Comparison of ENCODE assay signal across 10 cellular contexts in genomic region chr14:94392510-94392935, GRCh38. TPM values are rescaled to one million over a fixed set of nuclear protein-coding genes. Genes with fewer than 3 reads are reported as not detected.
DNase-seq lines count a peak whose midpoint lies in the region; ATAC-seq and TF ChIP-seq lines count a peak whose summit lies in the region.
"Had no signal": no experiment of that assay in that cellular context is flagged by ENCODE, and none has a peak within 500 bp of the region (broad histone marks: within the 10 kb centered on the region; RNA-seq: fewer than 3 reads in every experiment).

No MANE protein-coding gene starts in this region.

- CTCF ChIA-PET in activated CD8-positive, alpha-beta T cell treated with anti-CD3 and anti-CD28 coated beads for 36 hours (lab: Charles Lee), result interaction anchor here (0.8 kb wide), 1 partner anchor 212 kb away, joined by 3 read pairs; no protein-coding TSS in a partner anchor
- CTCF ChIA-PET in CD8-positive, alpha-beta memory T cell (lab: Charles Lee), result no interaction called here

- H3K9me2 ChIP-seq in GM23248 (ENCODE audit: insufficient read depth) (no peaks in the 10 kb centered on the region), hepatocyte (replicated peaks; ENCODE audit: insufficient read depth) (no peaks in the 10 kb centered on the region)

- H3K36me3 ChIP-seq in GM23248 (ENCODE audit: low read depth), result no peaks in the 10 kb centered on the region
- no peaks in the 10 kb centered on the region for H3K36me3 ChIP-seq in hepatocyte (replicated peaks; ENCODE audit: insufficient read depth, low read depth)
- no peaks in the 10 kb centered on the region for H3K36me3 ChIP-seq in BE2C
- H3K36me3 ChIP-seq in CD8-positive, alpha-beta memory T cell (ENCODE audit: insufficient read depth, low read length), result no peaks in the 10 kb centered on the region
- H3K36me3 ChIP-seq: SJSA1 had no signal

- H2AFZ ChIP-seq in GM23248, result no peak overlapping the region
- H2AFZ ChIP-seq in hepatocyte, result no peak overlapping the region

- in situ Hi-C loops in GM23248 (cut with MboI), result no loop called here

- peaks cover 39% of the 10 kb centered on the region for H3K4me1 Mint-ChIP-seq in activated CD8-positive, alpha-beta T cell treated with anti-CD3 and anti-CD28 coated beads for 36 hours (ENCODE audit: low read depth)
- peaks cover 0 to 24% (median 3%) of the 10 kb centered on the region in 3 donors for H3K4me1 Mint-ChIP-seq in CD8-positive, alpha-beta memory T cell
- H3K4me1 Mint-ChIP-seq: nephron had no signal

- no peaks in the 10 kb centered on the region for H4K20me1 ChIP-seq in GM23248 (ENCODE audit: insufficient read depth)
- H4K20me1 ChIP-seq in hepatocyte (ENCODE audit: insufficient read depth, poor library complexity, severe bottlenecking), result no peaks in the 10 kb centered on the region

- H3K79me2 ChIP-seq in GM23248 (ENCODE audit: insufficient read depth) (no peaks in the 10 kb centered on the region), hepatocyte (peaks cover 6% of the 10 kb centered on the region)

- 55 to 56% methylated on average over 5 of the region's 5 CpGs for WGBS in GM23248 (ENCODE audit: low coverage in 1 of 2, low lambda C conversion rate in 2 of 2, missing lambda C conversion rate in 2 of 2), 2 experiments
- 77% methylated on average over 5 of the region's 5 CpGs for WGBS in hepatocyte (ENCODE audit: low lambda C conversion rate, missing lambda C conversion rate)

- no peaks in the 10 kb centered on the region for H3K9me3 ChIP-seq in GM23248 (ENCODE audit: low read depth)
- no peaks in the 10 kb centered on the region for H3K9me3 ChIP-seq in hepatocyte (ENCODE audit: low read depth)
- H3K9me3 ChIP-seq in BE2C, result no peaks in the 10 kb centered on the region
- H3K9me3 ChIP-seq in CD8-positive, alpha-beta memory T cell (ENCODE audit: low read length), result no peaks in the 10 kb centered on the region
- H3K9me3 ChIP-seq: SJSA1 had no signal

- H3K36me3 Mint-ChIP-seq in activated CD8-positive, alpha-beta T cell treated with anti-CD3 and anti-CD28 coated beads for 36 hours (ENCODE audit: low read depth), result no peaks in the 10 kb centered on the region
- no peaks in the 10 kb centered on the region for H3K36me3 Mint-ChIP-seq in CD8-positive, alpha-beta memory T cell

- no peaks in the 10 kb centered on the region for H3K9me3 Mint-ChIP-seq in activated CD8-positive, alpha-beta T cell treated with anti-CD3 and anti-CD28 coated beads for 36 hours
- H3K9me3 Mint-ChIP-seq in CD8-positive, alpha-beta memory T cell, result no peaks in the 10 kb centered on the region
- H3K9me3 Mint-ChIP-seq: nephron had no signal

- H3K27me3 ChIP-seq in GM23248 (replicated peaks; ENCODE audit: insufficient read depth) (no peaks in the 10 kb centered on the region), hepatocyte (no peaks in the 10 kb centered on the region), BE2C (peaks cover 16% of the 10 kb centered on the region)
- no peaks in the 10 kb centered on the region for H3K27me3 ChIP-seq in CD8-positive, alpha-beta memory T cell (ENCODE audit: insufficient read depth, low read length, poor library complexity, severe bottlenecking)
- H3K27me3 ChIP-seq: SJSA1 had no signal

- no peak overlapping the region for H3K4me3 Mint-ChIP-seq in activated CD8-positive, alpha-beta T cell treated with anti-CD3 and anti-CD28 coated beads for 36 hours
- H3K4me3 Mint-ChIP-seq in CD8-positive, alpha-beta memory T cell, result no peak overlapping the region
- H3K4me3 Mint-ChIP-seq: nephron had no signal

- POLR2A ChIA-PET in activated CD8-positive, alpha-beta T cell treated with anti-CD3 and anti-CD28 coated beads for 36 hours (lab: Charles Lee), result no interaction called here
- POLR2A ChIA-PET in CD8-positive, alpha-beta memory T cell (lab: Charles Lee), result no interaction called here

- H3K4me3 ChIP-seq in GM23248 (no peak overlapping the region), hepatocyte (no peak overlapping the region), BE2C (ENCODE audit: low read depth, low read length) (no peak overlapping the region)
- H3K4me3 ChIP-seq in CD8-positive, alpha-beta memory T cell (ENCODE audit: low read length), result no peak overlapping the region
- H3K4me3 ChIP-seq: SJSA1 had no signal

- ATAC-seq in activated CD8-positive, alpha-beta T cell treated with anti-CD3 and anti-CD28 coated beads for 36 hours, result peak; percentile 79
- no peak for ATAC-seq in HG02852 (IDR thresholded peaks at IDR 0.05; ENCODE audit: unreplicated experiment)

- peaks cover 17% of the 10 kb centered on the region for H3F3A ChIP-seq in GM23248 (ENCODE audit: insufficient read depth)

- no peak overlapping the region for H3K4me2 ChIP-seq in GM23248 (ENCODE audit: unreplicated experiment)
- no peak overlapping the region for H3K4me2 ChIP-seq in hepatocyte

- H3K4me1 ChIP-seq in GM23248 (ENCODE audit: insufficient read depth) (peaks cover 20% of the 10 kb centered on the region), hepatocyte (ENCODE audit: insufficient read depth) (peaks cover 37% of the 10 kb centered on the region), BE2C (no peaks in the 10 kb centered on the region)
- H3K4me1 ChIP-seq in CD8-positive, alpha-beta memory T cell (ENCODE audit: insufficient read depth, low read length), result no peaks in the 10 kb centered on the region

- no peak overlapping the region for H3K9ac ChIP-seq in GM23248

- peaks cover 10% of the 10 kb centered on the region for H3K27me3 Mint-ChIP-seq in activated CD8-positive, alpha-beta T cell treated with anti-CD3 and anti-CD28 coated beads for 36 hours
- H3K27me3 Mint-ChIP-seq in CD8-positive, alpha-beta memory T cell, result peaks cover 6 to 9% of the 10 kb centered on the region in 2 donors

- TF ChIP-seq CTCF in activated CD8-positive, alpha-beta T cell treated with anti-CD3 and anti-CD28 coated beads for 36 hours (IDR thresholded peaks at IDR 0.05), result no peak
- TF ChIP-seq CTCF in hepatocyte (IDR thresholded peaks at IDR 0.05; ENCODE audit: poor library complexity) (no peak), BE2C (IDR thresholded peaks at IDR 0.05; ENCODE audit: low read depth, low read length) (no peak)

- 0 out of 2 replicates have a peak overlapping the region, but pooled peaks have one; percentile 21 for H3K27ac ChIP-seq in GM23248
- peak overlapping the region; percentile 17 for H3K27ac ChIP-seq in hepatocyte
- no peak overlapping the region for H3K27ac ChIP-seq in CD8-positive, alpha-beta memory T cell (ENCODE audit: low read depth, low read length)
- H3K27ac ChIP-seq: SJSA1 had no signal

- intact Hi-C loops in activated CD8-positive, alpha-beta T cell treated with anti-CD3 and anti-CD28 coated beads for 36 hours (cut with micrococcal nuclease), result no loop called here

- H3K27ac Mint-ChIP-seq in activated CD8-positive, alpha-beta T cell treated with anti-CD3 and anti-CD28 coated beads for 36 hours, result peak overlapping the region; percentile 61
- no peak overlapping the region for H3K27ac Mint-ChIP-seq in CD8-positive, alpha-beta memory T cell
- H3K27ac Mint-ChIP-seq: nephron had no signal

- DNase-seq in A172 (ENCODE audit: low spot score) (peak; percentile 23), GM23248 (peak; percentile 63), hepatocyte (ENCODE audit: low spot score) (peak; percentile 23), BE2C (no peak), cerebellum (ENCODE audit: low spot score) (no peak)
- peak; percentile 72 for DNase-seq in activated CD8-positive, alpha-beta T cell treated with anti-CD3 and anti-CD28 coated beads for 36 hours
- no peak for DNase-seq in CD8-positive, alpha-beta memory T cell

RNA-seq across cellular contexts. Expression of gene SERPINA1, which starts 4.1 kb away (rescaled TPM):
- 0.78 and 1.2 TPM in 2 replicates for total RNA-seq in A172 (2014; rRNA removed; shearing (Covaris generic))
- total RNA-seq in GM23248 (2014; rRNA removed; shearing (Covaris generic)), result 0.65 TPM in 1 of 2 replicates, not detected in the other
- polyA plus RNA-seq in GM23248 (2016; fragmentation: Nextera tagmentation; extraction: Ambion mirVana), result 0.16 and 0.96 TPM in 2 replicates
- total RNA-seq in activated CD8-positive, alpha-beta T cell treated with anti-CD3 and anti-CD28 coated beads for 36 hours, result 1 to 10 TPM; 1.0 to 1.9 TPM
- 5,074 and 5,718 TPM in 2 replicates for total RNA-seq in hepatocyte
- polyA plus RNA-seq in hepatocyte, result 3,463 and 3,480 TPM in 2 replicates
- polyA plus RNA-seq in BE2C (2012; ENCODE audit: insufficient read depth, insufficient read length, low read depth), result not detected
- under 1 TPM; 0.18 to 0.40 TPM for total RNA-seq in CD8-positive, alpha-beta memory T cell
- not detected for polyA plus RNA-seq in CD8-positive, alpha-beta memory T cell
- total RNA-seq in cerebellum, result 1.9 TPM

RNA-seq across cellular contexts. Expression of gene SERPINA2, which starts 26.0 kb away (rescaled TPM):
- not detected in 2 replicates for total RNA-seq in A172 (2014; rRNA removed; shearing (Covaris generic))
- total RNA-seq in GM23248 (2014; rRNA removed; shearing (Covaris generic)), result not detected in 2 replicates
- polyA plus RNA-seq in GM23248 (2016; fragmentation: Nextera tagmentation; extraction: Ambion mirVana) (not detected in 2 replicates), hepatocyte (not detected in 2 replicates)
- not detected for total RNA-seq in activated CD8-positive, alpha-beta T cell treated with anti-CD3 and anti-CD28 coated beads for 36 hours
- total RNA-seq in hepatocyte (not detected in 2 replicates), cerebellum (not detected)
- not detected for polyA plus RNA-seq in BE2C (2012; ENCODE audit: insufficient read depth, insufficient read length, low read depth)
- not detected for total RNA-seq in CD8-positive, alpha-beta memory T cell
- polyA plus RNA-seq in CD8-positive, alpha-beta memory T cell, result not detected
- total RNA-seq: SJSA1 had no signal

Comparison
In these comparisons a context has a peak if more than half of its experiments do, and no peak if none do; other contexts are left out.
1. DNase-seq: peak in A172 (single experiment), GM23248 (single experiment), activated CD8-positive, alpha-beta T cell treated with anti-CD3 and anti-CD28 coated beads for 36 hours (single experiment) and hepatocyte (single experiment); none in BE2C (single experiment), CD8-positive, alpha-beta memory T cell (0 of 5) and cerebellum (single experiment).
2. RNA of gene SERPINA1, which starts 4.1 kb away (total RNA-seq): 5,074 to 5,718 TPM in hepatocyte; 1.0 to 1.9 TPM in activated CD8-positive, alpha-beta T cell treated with anti-CD3 and anti-CD28 coated beads for 36 hours, 1.9 TPM in cerebellum (single experiment), 0.78 to 1.2 TPM in A172, 0.65 TPM in GM23248 and 0.18 to 0.40 TPM in CD8-positive, alpha-beta memory T cell; every median in the first group is over 1,000 times any median in the second.